ENCODE assay signal across 16 cellular contexts in the genomic region with DNA sequence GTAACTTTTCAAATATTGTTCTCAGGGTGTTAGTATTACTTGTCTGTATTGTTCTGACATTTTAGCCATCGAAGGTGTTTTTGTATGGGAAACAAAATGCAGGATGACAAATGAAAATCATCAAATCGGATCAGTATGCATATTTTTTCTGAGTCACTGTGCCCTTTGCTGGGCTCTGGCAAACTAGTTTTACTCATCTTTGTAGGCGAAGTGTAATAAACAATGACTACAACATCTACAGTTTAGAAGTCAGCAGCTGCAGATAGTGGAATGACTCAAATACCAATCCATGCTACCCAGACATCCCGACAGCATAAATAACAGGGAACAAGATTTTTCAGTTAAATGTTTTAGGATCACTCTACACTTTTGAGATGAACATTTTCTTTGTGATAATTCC.
A peak's percentile ranks its signal among the peaks of the same experiment; 100 is the strongest.
DNase-seq lines count a peak whose midpoint lies in the region; ATAC-seq and TF ChIP-seq lines count a peak whose summit lies in the region.
"Had no signal": no experiment of that assay in that cellular context is flagged by ENCODE, and none has a peak within 500 bp of the region (broad histone marks: within the 10 kb centered on the region; RNA-seq: fewer than 3 reads in every experiment).

No MANE protein-coding gene starts in this region.

- 78 to 88% (median 80%) methylated on average over 4 of the region's 4 CpGs for WGBS in spleen, 5 donors

- H3K4me3 ChIP-seq in lower lobe of right lung (no peak overlapping the region), spleen (no peak overlapping the region)
- H3K4me3 ChIP-seq: hepatocyte, transverse colon had no signal

- TF ChIP-seq POLR2A in spleen (IDR thresholded peaks at IDR 0.05) = no peak

- H3K27ac ChIP-seq in lower lobe of right lung (no peak overlapping the region), spleen (no peak overlapping the region)
- H3K27ac ChIP-seq: hepatocyte, transverse colon had no signal

- H3K27me3 ChIP-seq in lower lobe of right lung (ENCODE audit: low read depth) (no peaks in the 10 kb centered on the region), spleen (replicated peaks in 1 of 7) (no peaks in the 10 kb centered on the region)
- H3K27me3 ChIP-seq: hepatocyte, transverse colon had no signal

- TF ChIP-seq CTCF in lower lobe of right lung (IDR thresholded peaks at IDR 0.05) = no peak
- TF ChIP-seq CTCF in spleen (IDR thresholded peaks at IDR 0.05 in 8 of 11, conservative IDR thresholded peaks at IDR 0.05 in 3 of 11) = no peak

- ATAC-seq in lower lobe of right lung = no peak
- no peak for ATAC-seq in HG02840 (IDR thresholded peaks at IDR 0.05; ENCODE audit: low FRiP score, unreplicated experiment)

- intact Hi-C loops in lower lobe of right lung (cut with DNase I) = no loop called here
- intact Hi-C loops in spleen (cut with DNase I; ENCODE audit: low total_unique reads) = no loop called here

- H3K9me3 ChIP-seq in lower lobe of right lung (no peaks in the 10 kb centered on the region), spleen (no peaks in the 10 kb centered on the region)
- H3K9me3 ChIP-seq: transverse colon had no signal

- no peaks in the 10 kb centered on the region for H3K36me3 ChIP-seq in lower lobe of right lung
- no peaks in the 10 kb centered on the region for H3K36me3 ChIP-seq in spleen
- H3K36me3 ChIP-seq: transverse colon had no signal

- peak; percentile 63 for DNase-seq in AG08395 (ENCODE audit: low spot score)
- DNase-seq in HT1080 (ENCODE audit: low read depth) = peak; percentile 82
- peak; percentile 71 for DNase-seq in astrocyte of the hippocampus (ENCODE audit: low read depth, low spot score)
- DNase-seq in kidney tubule cell (ENCODE audit: low spot score) = peak; percentile 6
- DNase-seq in lower lobe of right lung = no peak
- DNase-seq in spleen = no peak
- DNase-seq in NCI-H2081 treated with DMSO at 0.1 percent for 48 hours (lab: John Stamatoyannopoulos, UW) = no peak
- DNase-seq: ACHN; activated CD4-positive, alpha-beta T cell treated with anti-CD3 and anti-CD28 coated beads, Interleukin-2, amount 50 U/mL, for 1 hour; aorta; effector memory CD4-positive, alpha-beta T cell; NCI-H345; nucleus accumbens; transverse colon had no signal

- H3K4me1 ChIP-seq in lower lobe of right lung (no peaks in the 10 kb centered on the region), spleen (no peaks in the 10 kb centered on the region)
- H3K4me1 ChIP-seq: transverse colon had no signal

Comparison
In these comparisons a context has a peak if more than half of its experiments do, and no peak if none do; other contexts are left out.
1. DNase-seq: peak in AG08395 (single experiment), HT1080 (single experiment), astrocyte of the hippocampus (single experiment) and kidney tubule cell (single experiment); none in lower lobe of right lung (single experiment), spleen (single experiment) and NCI-H2081 treated with DMSO at 0.1 percent for 48 hours (single experiment).